Comparison of ENCODE assay signal across 1 cellular context in genomic region chrX:153972368-153973126, GRCh38.
TF ChIP-seq lines count a peak whose summit lies in the region.

Gene TMEM187 (plus strand): TSS chrX:153972754. CDS start chrX:153982063, 9,309 bp downstream.

TF ChIP-seq in K562, 482 proteins besides CTCF, POLR2A, EP300 and RAD21 (continued from another document):
- TF ChIP-seq ID3 (CRISPR knock-in tag; IDR thresholded peaks at IDR 0.05) (no peak), ID3 (tag; IDR thresholded peaks at IDR 0.05) (no peak), ARID3B (CRISPR knock-in tag; IDR thresholded peaks at IDR 0.05; ENCODE audit: borderline replicate concordance) (no peak), DDX20 (tag; IDR thresholded peaks at IDR 0.05; ENCODE audit: low read depth) (no peak), MYBL2 (IDR thresholded peaks at IDR 0.05; ENCODE audit: low read depth) (no peak), MYBL2 (CRISPR knock-in tag; IDR thresholded peaks at IDR 0.05; ENCODE audit: borderline replicate concordance) (no peak), CGGBP1 (CRISPR knock-in tag; IDR thresholded peaks at IDR 0.05) (peak; percentile 57; the same call in 1 of the 2 replicates), MCM2 (IDR thresholded peaks at IDR 0.05; ENCODE audit: low read depth) (no peak), ZFP36 (IDR thresholded peaks at IDR 0.05; ENCODE audit: low read depth, low read length, partially characterized antibody) (peak; percentile 36), RHOXF2B (CRISPR knock-in tag; conservative IDR thresholded peaks at IDR 0.05) (no peak), POLR2AphosphoS5 (IDR thresholded peaks at IDR 0.05; ENCODE audit: control insufficient read depth, insufficient read depth, low read depth, low read length) (no peak; the same call in 1 of the 2 replicates), THAP7 (CRISPR knock-in tag; IDR thresholded peaks at IDR 0.05) (peak; percentile 46; the same call in 1 of the 2 replicates), ZNF511 (CRISPR knock-in tag; IDR thresholded peaks at IDR 0.05) (no peak), ZHX1 (conservative IDR thresholded peaks at IDR 0.05; ENCODE audit: low read length) (no peak), RBM14 (IDR thresholded peaks at IDR 0.05; ENCODE audit: borderline replicate concordance, insufficient read depth, low read depth, low read length) (no peak), CTCFL (IDR thresholded peaks at IDR 0.05; ENCODE audit: borderline replicate concordance, insufficient read depth, low read depth, low read length, poor library complexity, severe bottlenecking) (no peak), LARP7 (IDR thresholded peaks at IDR 0.05) (no peak)
